ENCODE assay signal across 1 cellular context in genomic region chr7:26348234-26348851, GRCh38.
TF ChIP-seq lines count a peak whose summit lies in the region.

No MANE protein-coding gene starts in this region.

TF ChIP-seq in HepG2, 621 proteins besides CTCF, POLR2A, EP300 and RAD21 (continued from another document and continues in another):
- TF ChIP-seq, protein P1, sequence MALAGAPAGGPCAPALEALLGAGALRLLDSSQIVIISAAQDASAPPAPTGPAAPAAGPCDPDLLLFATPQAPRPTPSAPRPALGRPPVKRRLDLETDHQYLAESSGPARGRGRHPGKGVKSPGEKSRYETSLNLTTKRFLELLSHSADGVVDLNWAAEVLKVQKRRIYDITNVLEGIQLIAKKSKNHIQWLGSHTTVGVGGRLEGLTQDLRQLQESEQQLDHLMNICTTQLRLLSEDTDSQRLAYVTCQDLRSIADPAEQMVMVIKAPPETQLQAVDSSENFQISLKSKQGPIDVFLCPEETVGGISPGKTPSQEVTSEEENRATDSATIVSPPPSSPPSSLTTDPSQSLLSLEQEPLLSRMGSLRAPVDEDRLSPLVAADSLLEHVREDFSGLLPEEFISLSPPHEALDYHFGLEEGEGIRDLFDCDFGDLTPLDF (CRISPR knock-in tag; IDR thresholded peaks at IDR 0.05): 0 out of 2 replicates have a peak, but pooled peaks have one; percentile 51
- TF ChIP-seq SMAD3 (CRISPR knock-in tag; IDR thresholded peaks at IDR 0.05) (peak; percentile 31; the same call in 1 of the 2 replicates), IRF9 (CRISPR knock-in tag; IDR thresholded peaks at IDR 0.05; ENCODE audit: borderline replicate concordance) (0 out of 2 replicates have a peak, but pooled peaks have one; percentile 39), ZMYM4 (CRISPR knock-in tag; IDR thresholded peaks at IDR 0.05) (peak; percentile 76), ZUFSP (CRISPR knock-in tag; IDR thresholded peaks at IDR 0.05; ENCODE audit: borderline replicate concordance) (no peak), POLR2AphosphoS5 (IDR thresholded peaks at IDR 0.05; ENCODE audit: low read depth, low read length) (0 out of 2 replicates have a peak, but pooled peaks have one; percentile 40), MXD4 (CRISPR knock-in tag; IDR thresholded peaks at IDR 0.05) (peak; percentile 57; the same call in 1 of the 2 replicates), ZFP37 (CRISPR knock-in tag; IDR thresholded peaks at IDR 0.05; ENCODE audit: borderline replicate concordance) (peak; percentile 86; the same call in 1 of the 2 replicates), TCF7 (IDR thresholded peaks at IDR 0.05; ENCODE audit: low read depth) (0 out of 2 replicates have a peak, but pooled peaks have one; percentile 4), TFDP1 (CRISPR knock-in tag; IDR thresholded peaks at IDR 0.05; ENCODE audit: borderline replicate concordance) (peak; percentile 85; the same call in 1 of the 2 replicates), DRAP1 (CRISPR knock-in tag; IDR thresholded peaks at IDR 0.05) (peak; percentile 44; the same call in 1 of the 2 replicates), SKI (IDR thresholded peaks at IDR 0.05; ENCODE audit: partially characterized antibody) (peak; percentile 77), SOX6 (IDR thresholded peaks at IDR 0.05) (no peak), SOX6 (CRISPR knock-in tag; IDR thresholded peaks at IDR 0.05) (peak; percentile 71), ZBTB21 (CRISPR knock-in tag; IDR thresholded peaks at IDR 0.05) (0 out of 2 replicates have a peak, but pooled peaks have one; percentile 33), ZFP82 (CRISPR knock-in tag; IDR thresholded peaks at IDR 0.05; ENCODE audit: borderline replicate concordance) (peak; percentile 70), MXI1 (IDR thresholded peaks at IDR 0.05; ENCODE audit: borderline replicate concordance, low read depth, low read length) (peak; percentile 58; the same call in 1 of the 3 replicates), MEF2D (CRISPR knock-in tag; IDR thresholded peaks at IDR 0.05) (peak; percentile 47; the same call in 1 of the 2 replicates)
- TF ChIP-seq, protein P2, sequence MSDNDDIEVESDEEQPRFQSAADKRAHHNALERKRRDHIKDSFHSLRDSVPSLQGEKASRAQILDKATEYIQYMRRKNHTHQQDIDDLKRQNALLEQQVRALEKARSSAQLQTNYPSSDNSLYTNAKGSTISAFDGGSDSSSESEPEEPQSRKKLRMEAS (IDR thresholded peaks at IDR 0.05): peak; percentile 93
- TF ChIP-seq, protein P3, sequence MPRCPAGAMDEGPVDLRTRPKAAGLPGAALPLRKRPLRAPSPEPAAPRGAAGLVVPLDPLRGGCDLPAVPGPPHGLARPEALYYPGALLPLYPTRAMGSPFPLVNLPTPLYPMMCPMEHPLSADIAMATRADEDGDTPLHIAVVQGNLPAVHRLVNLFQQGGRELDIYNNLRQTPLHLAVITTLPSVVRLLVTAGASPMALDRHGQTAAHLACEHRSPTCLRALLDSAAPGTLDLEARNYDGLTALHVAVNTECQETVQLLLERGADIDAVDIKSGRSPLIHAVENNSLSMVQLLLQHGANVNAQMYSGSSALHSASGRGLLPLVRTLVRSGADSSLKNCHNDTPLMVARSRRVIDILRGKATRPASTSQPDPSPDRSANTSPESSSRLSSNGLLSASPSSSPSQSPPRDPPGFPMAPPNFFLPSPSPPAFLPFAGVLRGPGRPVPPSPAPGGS (CRISPR knock-in tag; IDR thresholded peaks at IDR 0.05): peak; percentile 17; the same call in 1 of the 2 replicates
- TF ChIP-seq, protein P4, sequence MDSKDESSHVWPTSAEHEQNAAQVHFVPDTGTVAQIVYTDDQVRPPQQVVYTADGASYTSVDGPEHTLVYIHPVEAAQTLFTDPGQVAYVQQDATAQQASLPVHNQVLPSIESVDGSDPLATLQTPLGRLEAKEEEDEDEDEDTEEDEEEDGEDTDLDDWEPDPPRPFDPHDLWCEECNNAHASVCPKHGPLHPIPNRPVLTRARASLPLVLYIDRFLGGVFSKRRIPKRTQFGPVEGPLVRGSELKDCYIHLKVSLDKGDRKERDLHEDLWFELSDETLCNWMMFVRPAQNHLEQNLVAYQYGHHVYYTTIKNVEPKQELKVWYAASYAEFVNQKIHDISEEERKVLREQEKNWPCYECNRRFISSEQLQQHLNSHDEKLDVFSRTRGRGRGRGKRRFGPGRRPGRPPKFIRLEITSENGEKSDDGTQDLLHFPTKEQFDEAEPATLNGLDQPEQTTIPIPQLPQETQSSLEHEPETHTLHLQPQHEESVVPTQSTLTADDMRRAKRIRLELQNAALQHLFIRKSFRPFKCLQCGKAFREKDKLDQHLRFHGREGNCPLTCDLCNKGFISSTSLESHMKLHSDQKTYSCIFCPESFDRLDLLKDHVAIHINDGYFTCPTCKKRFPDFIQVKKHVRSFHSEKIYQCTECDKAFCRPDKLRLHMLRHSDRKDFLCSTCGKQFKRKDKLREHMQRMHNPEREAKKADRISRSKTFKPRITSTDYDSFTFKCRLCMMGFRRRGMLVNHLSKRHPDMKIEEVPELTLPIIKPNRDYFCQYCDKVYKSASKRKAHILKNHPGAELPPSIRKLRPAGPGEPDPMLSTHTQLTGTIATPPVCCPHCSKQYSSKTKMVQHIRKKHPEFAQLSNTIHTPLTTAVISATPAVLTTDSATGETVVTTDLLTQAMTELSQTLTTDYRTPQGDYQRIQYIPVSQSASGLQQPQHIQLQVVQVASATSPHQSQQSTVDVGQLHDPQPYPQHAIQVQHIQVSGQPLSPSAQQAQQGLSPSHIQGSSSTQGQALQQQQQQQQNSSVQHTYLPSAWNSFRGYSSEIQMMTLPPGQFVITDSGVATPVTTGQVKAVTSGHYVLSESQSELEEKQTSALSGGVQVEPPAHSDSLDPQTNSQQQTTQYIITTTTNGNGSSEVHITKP (CRISPR knock-in tag; IDR thresholded peaks at IDR 0.05; ENCODE audit: low read depth): 0 out of 2 replicates have a peak, but pooled peaks have one; percentile 14
- TF ChIP-seq, protein P5, sequence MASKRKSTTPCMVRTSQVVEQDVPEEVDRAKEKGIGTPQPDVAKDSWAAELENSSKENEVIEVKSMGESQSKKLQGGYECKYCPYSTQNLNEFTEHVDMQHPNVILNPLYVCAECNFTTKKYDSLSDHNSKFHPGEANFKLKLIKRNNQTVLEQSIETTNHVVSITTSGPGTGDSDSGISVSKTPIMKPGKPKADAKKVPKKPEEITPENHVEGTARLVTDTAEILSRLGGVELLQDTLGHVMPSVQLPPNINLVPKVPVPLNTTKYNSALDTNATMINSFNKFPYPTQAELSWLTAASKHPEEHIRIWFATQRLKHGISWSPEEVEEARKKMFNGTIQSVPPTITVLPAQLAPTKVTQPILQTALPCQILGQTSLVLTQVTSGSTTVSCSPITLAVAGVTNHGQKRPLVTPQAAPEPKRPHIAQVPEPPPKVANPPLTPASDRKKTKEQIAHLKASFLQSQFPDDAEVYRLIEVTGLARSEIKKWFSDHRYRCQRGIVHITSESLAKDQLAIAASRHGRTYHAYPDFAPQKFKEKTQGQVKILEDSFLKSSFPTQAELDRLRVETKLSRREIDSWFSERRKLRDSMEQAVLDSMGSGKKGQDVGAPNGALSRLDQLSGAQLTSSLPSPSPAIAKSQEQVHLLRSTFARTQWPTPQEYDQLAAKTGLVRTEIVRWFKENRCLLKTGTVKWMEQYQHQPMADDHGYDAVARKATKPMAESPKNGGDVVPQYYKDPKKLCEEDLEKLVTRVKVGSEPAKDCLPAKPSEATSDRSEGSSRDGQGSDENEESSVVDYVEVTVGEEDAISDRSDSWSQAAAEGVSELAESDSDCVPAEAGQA (IDR thresholded peaks at IDR 0.05; ENCODE audit: low read depth): no peak
- TF ChIP-seq, protein P5 (CRISPR knock-in tag; IDR thresholded peaks at IDR 0.05; ENCODE audit: borderline replicate concordance): 0 out of 2 replicates have a peak, but pooled peaks have one; percentile 9
- TF ChIP-seq, protein P6, sequence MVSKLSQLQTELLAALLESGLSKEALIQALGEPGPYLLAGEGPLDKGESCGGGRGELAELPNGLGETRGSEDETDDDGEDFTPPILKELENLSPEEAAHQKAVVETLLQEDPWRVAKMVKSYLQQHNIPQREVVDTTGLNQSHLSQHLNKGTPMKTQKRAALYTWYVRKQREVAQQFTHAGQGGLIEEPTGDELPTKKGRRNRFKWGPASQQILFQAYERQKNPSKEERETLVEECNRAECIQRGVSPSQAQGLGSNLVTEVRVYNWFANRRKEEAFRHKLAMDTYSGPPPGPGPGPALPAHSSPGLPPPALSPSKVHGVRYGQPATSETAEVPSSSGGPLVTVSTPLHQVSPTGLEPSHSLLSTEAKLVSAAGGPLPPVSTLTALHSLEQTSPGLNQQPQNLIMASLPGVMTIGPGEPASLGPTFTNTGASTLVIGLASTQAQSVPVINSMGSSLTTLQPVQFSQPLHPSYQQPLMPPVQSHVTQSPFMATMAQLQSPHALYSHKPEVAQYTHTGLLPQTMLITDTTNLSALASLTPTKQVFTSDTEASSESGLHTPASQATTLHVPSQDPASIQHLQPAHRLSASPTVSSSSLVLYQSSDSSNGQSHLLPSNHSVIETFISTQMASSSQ (IDR thresholded peaks at IDR 0.05; ENCODE audit: low read depth): no peak
- TF ChIP-seq, protein P6 (CRISPR knock-in tag; IDR thresholded peaks at IDR 0.05; ENCODE audit: borderline replicate concordance): peak; percentile 80; the same call in 1 of the 2 replicates
